ENCODE assay signal across 32 cellular contexts in genomic region chr15:66816201-66816600, GRCh38.
"Had no signal": no experiment of that assay in that cellular context is flagged by ENCODE, and none has a peak within 500 bp of the region (broad histone marks: within the 10 kb centered on the region; RNA-seq: fewer than 3 reads in every experiment).

No MANE protein-coding gene starts in this region.

- FAIRE-seq: colon, kidney had no signal

- H3K4me3 ChIP-seq: dorsolateral prefrontal cortex, gastroesophageal sphincter, heart left ventricle, hepatocyte, lung, mucosa of descending colon, prostate gland, right atrium auricular region, sigmoid colon, testis, tibial artery had no signal

- H3K27me3 ChIP-seq: dorsolateral prefrontal cortex, gastroesophageal sphincter, heart left ventricle, hepatocyte, neutrophil, right atrium auricular region, sigmoid colon, testis, tibial artery had no signal

- H3K27ac ChIP-seq: dorsolateral prefrontal cortex, epithelial cell of prostate, foreskin keratinocyte, gastroesophageal sphincter, hepatocyte, neutrophil, parathyroid adenoma, prostate gland, right atrium auricular region, sigmoid colon, testis, tibial artery had no signal

- ATAC-seq: esophagus mucosa; foreskin keratinocyte; gastroesophageal sphincter; heart left ventricle; left lobe of liver; mucosa of descending colon; natural killer cell treated with Interleukin-12 subunit alpha and Interleukin-12 subunit beta and Interleukin-15 and Interleukin-18, amount 100 ng/mL, for 72 hours; stimulated activated effector memory CD8-positive, alpha-beta T cell treated with anti-CD3 and anti-CD28 coated beads, Interleukin-12 subunit alpha, Interleukin-12 subunit beta, amount 100 ng/mL, for 72 hours; stimulated activated naive CD8-positive, alpha-beta T cell treated with anti-CD3 and anti-CD28 coated beads, Interleukin-15, Interleukin-2, amounts not matched to agents 100 U/mL and 50 U/mL, for 24 hours had no signal

- H3K79me2 ChIP-seq: hepatocyte, parathyroid adenoma had no signal

- H2AFZ ChIP-seq: hepatocyte, parathyroid adenoma had no signal

- DNase-seq: dorsolateral prefrontal cortex; effector CD8-positive, alpha-beta T cell; endodermal cell; foreskin keratinocyte; heart left ventricle; kidney; mucosa of descending colon; naive B cell; sigmoid colon; stimulated activated CD4-positive, alpha-beta T cell treated with anti-CD3 and anti-CD28 coated beads, Interleukin-2, amount 100 ng/mL, for 24 hours; stimulated activated CD4-positive, alpha-beta T cell treated with anti-CD3 and anti-CD28 coated beads, Interleukin-4, amount 100 ng/mL, for 24 hours; stimulated activated naive CD8-positive, alpha-beta T cell treated with anti-CD3 and anti-CD28 coated beads, Interleukin-15, Interleukin-2, amounts not matched to agents 100 U/mL and 50 U/mL, for 24 hours; substantia nigra; testis; tibial artery had no signal

- H3K4me2 ChIP-seq: hepatocyte had no signal

- H3K9me3 Mint-ChIP-seq: neural crest cell; stimulated activated effector memory CD8-positive, alpha-beta T cell treated with anti-CD3 and anti-CD28 coated beads, Interleukin-12 subunit alpha, Interleukin-12 subunit beta, amount 100 ng/mL, for 72 hours; type B pancreatic cell had no signal

- H3K27ac Mint-ChIP-seq: endodermal cell; memory B cell; mesothelial cell of epicardium; natural killer cell treated with Interleukin-12 subunit alpha and Interleukin-12 subunit beta and Interleukin-15 and Interleukin-18, amount 100 ng/mL, for 72 hours; stimulated activated effector memory CD8-positive, alpha-beta T cell treated with anti-CD3 and anti-CD28 coated beads, Interleukin-12 subunit alpha, Interleukin-12 subunit beta, amount 100 ng/mL, for 72 hours; type B pancreatic cell had no signal

- H3K36me3 ChIP-seq: gastroesophageal sphincter, heart left ventricle, neutrophil, prostate gland, right atrium auricular region, sigmoid colon, tibial artery had no signal

- H3K9me3 ChIP-seq: mucosa of descending colon, neutrophil, prostate gland, testis had no signal

- H3K4me3 Mint-ChIP-seq: endodermal cell; memory B cell; mesothelial cell of epicardium; naive B cell; natural killer cell treated with Interleukin-12 subunit alpha and Interleukin-12 subunit beta and Interleukin-15 and Interleukin-18, amount 100 ng/mL, for 72 hours; neural crest cell; stimulated activated effector memory CD8-positive, alpha-beta T cell treated with anti-CD3 and anti-CD28 coated beads, Interleukin-12 subunit alpha, Interleukin-12 subunit beta, amount 100 ng/mL, for 72 hours; type B pancreatic cell had no signal

- H3K27me3 Mint-ChIP-seq: type B pancreatic cell had no signal

- H3K4me1 ChIP-seq: foreskin keratinocyte, gastroesophageal sphincter, parathyroid adenoma, prostate gland, right atrium auricular region, sigmoid colon, testis, tibial artery had no signal

- H3K4me1 Mint-ChIP-seq: endodermal cell; neural crest cell; stimulated activated effector memory CD8-positive, alpha-beta T cell treated with anti-CD3 and anti-CD28 coated beads, Interleukin-12 subunit alpha, Interleukin-12 subunit beta, amount 100 ng/mL, for 72 hours had no signal

- H3K9ac ChIP-seq: parathyroid adenoma had no signal

- H3K36me3 Mint-ChIP-seq: natural killer cell treated with Interleukin-12 subunit alpha and Interleukin-12 subunit beta and Interleukin-15 and Interleukin-18, amount 100 ng/mL, for 72 hours; stimulated activated effector memory CD8-positive, alpha-beta T cell treated with anti-CD3 and anti-CD28 coated beads, Interleukin-12 subunit alpha, Interleukin-12 subunit beta, amount 100 ng/mL, for 72 hours; type B pancreatic cell had no signal
